ENCODE assay signal across 23 cellular contexts in the genomic region with DNA sequence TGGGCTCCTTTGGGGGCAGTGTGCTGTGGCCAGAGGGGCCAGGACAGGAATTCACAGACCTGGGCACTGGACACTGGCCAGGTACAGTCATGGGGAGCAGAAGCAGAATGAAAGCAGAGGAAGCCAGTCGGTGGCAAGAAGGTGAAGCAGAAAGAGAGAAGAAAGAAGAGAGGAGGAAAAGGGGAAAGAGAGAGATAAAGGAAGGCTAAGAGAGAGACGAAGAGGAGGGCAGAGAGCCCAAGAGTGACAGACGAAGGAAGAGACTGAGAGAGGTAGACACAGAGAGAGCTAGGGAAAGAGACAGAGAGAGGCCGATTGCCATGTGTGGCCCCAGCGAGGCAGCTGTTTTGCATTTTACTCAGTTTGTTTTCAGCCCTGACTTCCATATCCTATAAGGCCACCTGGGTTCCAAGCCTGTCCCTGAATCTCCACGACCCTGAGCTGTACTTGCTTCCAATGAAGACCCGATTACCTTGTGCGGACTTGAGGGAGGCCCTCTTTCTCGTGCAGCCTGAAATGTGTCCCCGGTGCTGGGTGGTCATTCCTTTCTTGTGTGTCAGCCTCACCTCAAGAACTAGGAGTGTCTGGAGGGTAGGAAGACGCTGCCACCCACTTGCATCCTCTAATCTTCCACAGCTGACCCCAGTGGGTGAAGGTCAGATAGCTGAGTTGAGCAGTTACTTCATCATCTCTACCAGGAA.
DNase-seq lines count a peak whose midpoint lies in the region; FAIRE-seq and TF ChIP-seq lines count a peak whose summit lies in the region.
"Had no signal": no experiment of that assay in that cellular context is flagged by ENCODE, and none has a peak within 500 bp of the region (broad histone marks: within the 10 kb centered on the region; RNA-seq: fewer than 3 reads in every experiment).

No MANE protein-coding gene starts in this region.

- H3K27me3 Mint-ChIP-seq in activated T-cell treated with anti-CD3 and anti-CD28 coated beads, Interleukin-2, amount 50 U/mL, for 24 hours = no peaks in the 10 kb centered on the region

- peak overlapping the region; percentile 73 for H3K27ac ChIP-seq in hepatocyte
- H3K27ac ChIP-seq in suprapubic skin = peak overlapping the region; percentile 82
- H3K27ac ChIP-seq in sigmoid colon = no peak overlapping the region
- no peak overlapping the region for H3K27ac ChIP-seq in SJCRH30
- H3K27ac ChIP-seq: 22Rv1, GM23248 had no signal

- H3K27ac Mint-ChIP-seq in activated T-cell treated with anti-CD3 and anti-CD28 coated beads, Interleukin-2, amount 50 U/mL, for 24 hours = no peak overlapping the region
- H3K27ac Mint-ChIP-seq: B cell had no signal

- H3K4me1 ChIP-seq in hepatocyte (ENCODE audit: insufficient read depth) = peaks cover 23% of the 10 kb centered on the region
- H3K4me1 ChIP-seq in suprapubic skin = peaks cover 48% of the 10 kb centered on the region
- no peaks in the 10 kb centered on the region for H3K4me1 ChIP-seq in sigmoid colon
- H3K4me1 ChIP-seq in SJCRH30 = no peaks in the 10 kb centered on the region; the same call in 1 of the 2 replicates
- H3K4me1 ChIP-seq: HAP-1 had no signal

- no peak for TF ChIP-seq EP300 in suprapubic skin (IDR thresholded peaks at IDR 0.05)
- TF ChIP-seq EP300 in sigmoid colon (IDR thresholded peaks at IDR 0.05) = no peak

- intact Hi-C loops in sigmoid colon (cut with DNase I) = no loop called here

- TF ChIP-seq POLR2A in suprapubic skin (IDR thresholded peaks at IDR 0.05) (no peak), sigmoid colon (IDR thresholded peaks at IDR 0.05) (no peak)

- H3K9me3 Mint-ChIP-seq in activated T-cell treated with anti-CD3 and anti-CD28 coated beads, Interleukin-2, amount 50 U/mL, for 24 hours = no peaks in the 10 kb centered on the region

- H3K27me3 ChIP-seq in hepatocyte = no peaks in the 10 kb centered on the region
- no peaks in the 10 kb centered on the region for H3K27me3 ChIP-seq in suprapubic skin
- H3K27me3 ChIP-seq in sigmoid colon = peaks cover 0 to 3% (median 0%) of the 10 kb centered on the region in 3 donors
- H3K27me3 ChIP-seq in SJCRH30 = no peaks in the 10 kb centered on the region; the same call in 1 of the 2 replicates

- 83% methylated on average over 11 of the region's 11 CpGs for WGBS in hepatocyte (ENCODE audit: low lambda C conversion rate, missing lambda C conversion rate)
- 92% methylated on average over 11 of the region's 11 CpGs for WGBS in suprapubic skin
- WGBS in sigmoid colon, 2 donors = 90 to 91% methylated on average over 11 of the region's 11 CpGs

- FAIRE-seq in RCC 7860 (lab: Jason Lieb, UNC) = no peak

- no peaks in the 10 kb centered on the region for H4K20me1 ChIP-seq in hepatocyte (ENCODE audit: insufficient read depth, poor library complexity, severe bottlenecking)

- no peak overlapping the region for H3K4me3 Mint-ChIP-seq in activated T-cell treated with anti-CD3 and anti-CD28 coated beads, Interleukin-2, amount 50 U/mL, for 24 hours
- H3K4me3 Mint-ChIP-seq: B cell had no signal

- H3K4me3 ChIP-seq in hepatocyte (no peak overlapping the region), suprapubic skin (no peak overlapping the region), sigmoid colon (no peak overlapping the region), SJCRH30 (no peak overlapping the region)
- H3K4me3 ChIP-seq: GM23248, HAP-1 had no signal

- H3K4me2 ChIP-seq in hepatocyte = no peak overlapping the region

- no peaks in the 10 kb centered on the region for H3K9me2 ChIP-seq in hepatocyte (replicated peaks; ENCODE audit: insufficient read depth)

- TF ChIP-seq CTCF in hepatocyte (IDR thresholded peaks at IDR 0.05; ENCODE audit: poor library complexity) (no peak), suprapubic skin (IDR thresholded peaks at IDR 0.05) (no peak), sigmoid colon (IDR thresholded peaks at IDR 0.05) (no peak)

- H3K36me3 Mint-ChIP-seq in activated T-cell treated with anti-CD3 and anti-CD28 coated beads, Interleukin-2, amount 50 U/mL, for 24 hours (ENCODE audit: low read depth) = no peaks in the 10 kb centered on the region

- H3K36me3 ChIP-seq in hepatocyte (replicated peaks; ENCODE audit: insufficient read depth, low read depth) (no peaks in the 10 kb centered on the region), suprapubic skin (no peaks in the 10 kb centered on the region), sigmoid colon (no peaks in the 10 kb centered on the region), SJCRH30 (no peaks in the 10 kb centered on the region)
- H3K36me3 ChIP-seq: HAP-1 had no signal

- H3K4me1 Mint-ChIP-seq in activated T-cell treated with anti-CD3 and anti-CD28 coated beads, Interleukin-2, amount 50 U/mL, for 24 hours (ENCODE audit: low read depth) = no peaks in the 10 kb centered on the region
- H3K4me1 Mint-ChIP-seq: B cell had no signal

- H3K9me3 ChIP-seq in hepatocyte (ENCODE audit: low read depth) (no peaks in the 10 kb centered on the region), suprapubic skin (no peaks in the 10 kb centered on the region), sigmoid colon (no peaks in the 10 kb centered on the region), SJCRH30 (replicated peaks) (no peaks in the 10 kb centered on the region)
- H3K9me3 ChIP-seq: HAP-1 had no signal

- H2AFZ ChIP-seq in hepatocyte = no peak overlapping the region
- H2AFZ ChIP-seq: GM23248 had no signal

- peak; percentile 17 for DNase-seq in activated T-cell treated with anti-CD3 and anti-CD28 coated beads, Interleukin-2, amount 50 U/mL, for 24 hours
- DNase-seq in activated T-cell treated with anti-CD3 and anti-CD28 coated beads, Interleukin-2, amount 50 U/mL, for 1 hour = no peak
- DNase-seq in NCI-H226 = peak; percentile 25
- DNase-seq in hepatocyte (ENCODE audit: low spot score) = no peak
- DNase-seq in suprapubic skin (ENCODE audit: low spot score in 2 of 2) = no peak
- DNase-seq in sigmoid colon = no peak
- DNase-seq in RCC 7860 (ENCODE audit: low spot score) = no peak
- DNase-seq in SJCRH30 = no peak
- DNase-seq: DMS 273 treated with DMSO at 0.1 percent for 48 hours, DND-41, GDM1, NCI-H1105 treated with DMSO at 0.1 percent for 48 hours, NCI-H1694, NCI-H2081 treated with DMSO at 0.1 percent for 48 hours, NCI-H510A, NCI-H774, OCI-M1, RPMI8226, SIG-M5 had no signal

- no peaks in the 10 kb centered on the region for H3K79me2 ChIP-seq in hepatocyte

Comparison
In these comparisons a context has a peak if more than half of its experiments do, and no peak if none do; other contexts are left out.
1. DNase-seq: peak in activated T-cell treated with anti-CD3 and anti-CD28 coated beads, Interleukin-2, amount 50 U/mL, for 24 hours (single experiment) and NCI-H226 (single experiment); none in activated T-cell treated with anti-CD3 and anti-CD28 coated beads, Interleukin-2, amount 50 U/mL, for 1 hour (single experiment), hepatocyte (single experiment), suprapubic skin (0 of 2), sigmoid colon (single experiment), RCC 7860 (single experiment) and SJCRH30 (0 of 2).
2. H3K27ac ChIP-seq: peak in hepatocyte (single experiment) and suprapubic skin (single experiment); none in sigmoid colon (0 of 4) and SJCRH30 (single experiment).